Comparison of ENCODE assay signal across 8 cellular contexts in the genomic region with DNA sequence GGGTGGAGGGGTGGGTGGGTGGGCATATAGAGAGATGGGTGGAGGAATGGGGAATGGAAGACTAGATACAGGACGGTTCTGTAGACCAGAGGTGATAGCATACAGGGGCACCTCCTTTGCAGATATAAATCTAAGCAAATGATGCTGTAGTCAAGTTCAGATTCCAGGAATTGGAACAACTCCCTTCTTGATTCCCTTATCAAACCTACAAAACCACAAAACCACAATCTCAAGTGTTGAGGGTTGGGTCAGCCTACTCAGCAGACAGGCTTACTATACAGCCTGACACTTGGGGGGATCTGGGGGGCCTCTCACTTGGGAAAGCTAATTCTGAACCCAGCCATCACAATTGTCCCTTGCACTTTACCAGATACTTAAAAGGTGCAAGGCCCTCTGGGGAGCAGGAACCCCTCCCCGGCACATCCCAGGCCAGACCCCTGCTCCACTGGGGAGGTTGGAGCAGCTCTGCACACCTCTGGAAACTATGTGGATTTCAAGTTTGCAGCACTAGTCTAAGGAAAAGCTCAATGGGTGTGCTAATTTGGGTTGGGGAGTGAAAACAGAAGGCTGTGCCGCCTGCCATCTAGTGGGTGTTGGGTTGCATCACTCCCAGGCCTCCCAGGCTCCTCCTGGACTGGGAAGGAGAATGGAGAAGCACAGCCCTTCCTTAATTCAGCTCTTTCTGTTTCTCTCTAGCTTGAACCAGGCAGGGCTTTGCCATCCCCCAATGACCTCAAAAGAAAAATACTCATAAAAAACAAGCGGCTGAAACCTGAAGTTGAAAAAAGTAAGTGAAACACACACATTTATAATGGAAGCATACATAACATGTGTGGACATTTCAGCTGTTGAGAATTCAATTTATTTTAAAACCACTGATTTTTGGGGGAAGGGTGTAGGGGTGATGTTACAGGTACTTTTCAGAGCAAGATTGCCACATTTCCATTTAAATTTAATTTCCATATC.
DNase-seq lines count a peak whose midpoint lies in the region; ATAC-seq and TF ChIP-seq lines count a peak whose summit lies in the region.

No MANE protein-coding gene starts in this region.

- H3K4me3 ChIP-seq in WERI-Rb-1 (ENCODE audit: low read depth, low read length) (no peak overlapping the region), heart left ventricle (no peak overlapping the region)

- H3K27ac ChIP-seq in WERI-Rb-1: no peak overlapping the region
- no peak overlapping the region for H3K27ac ChIP-seq in heart left ventricle

- TF ChIP-seq POLR2A in heart left ventricle (IDR thresholded peaks at IDR 0.05): no peak

- 48 to 56% (median 54%) methylated on average over 3 to 4 of the region's 4 CpGs for WGBS in heart left ventricle, 4 donors

- H3K36me3 ChIP-seq in WERI-Rb-1 (no peaks in the 10 kb centered on the region), heart left ventricle (peaks cover 0 to 83% (median 35%) of the 10 kb centered on the region in 9 donors)

- DNase-seq in DMS153 (lab: John Stamatoyannopoulos, UW): peak; percentile 27
- DNase-seq in GOT3 (lab: John Stamatoyannopoulos, UW): peak; percentile 22
- DNase-seq in NCI-H2107 (lab: John Stamatoyannopoulos, UW): peak; percentile 5
- peak; percentile 64 for DNase-seq in WERI-Rb-1
- peak; percentile 63 to 77 (median 71) for DNase-seq in heart left ventricle
- peak; percentile 47 for DNase-seq in renal cortical epithelial cell (ENCODE audit: low read depth)
- DNase-seq in stimulated activated naive CD8-positive, alpha-beta T cell treated with anti-CD3 and anti-CD28 coated beads, Interleukin-15, Interleukin-2, amounts not matched to agents 100 U/mL and 50 U/mL, for 24 hours: no peak

- H3K9me3 ChIP-seq in WERI-Rb-1 (ENCODE audit: severe bottlenecking) (no peaks in the 10 kb centered on the region), heart left ventricle (no peaks in the 10 kb centered on the region)

- intact Hi-C loops in heart left ventricle (cut with DNase I): loop anchor here in 5 of 10 donors (1.0 to 10.0 kb wide), 6 partner anchors 538 to 638 kb away; no protein-coding TSS in a partner anchor

- ATAC-seq in heart left ventricle (peak; percentile 86 to 94 (median 91)), HG03565 (IDR thresholded peaks at IDR 0.05; ENCODE audit: unreplicated experiment) (no peak)
- no peak for ATAC-seq in stimulated activated naive CD8-positive, alpha-beta T cell treated with anti-CD3 and anti-CD28 coated beads, Interleukin-15, Interleukin-2, amounts not matched to agents 100 U/mL and 50 U/mL, for 24 hours

- TF ChIP-seq CTCF in WERI-Rb-1 (IDR thresholded peaks at IDR 0.05; ENCODE audit: low read depth, low read length) (peak; percentile 92), heart left ventricle (IDR thresholded peaks at IDR 0.05) (peak; percentile 56 to 84 (median 73))

- H3K27me3 ChIP-seq in WERI-Rb-1 (ENCODE audit: insufficient read depth, low read depth, severe bottlenecking) (no peaks in the 10 kb centered on the region), heart left ventricle (no peaks in the 10 kb centered on the region)

- H3K4me1 ChIP-seq in heart left ventricle: peaks cover 0 to 16% (median 4%) of the 10 kb centered on the region in 12 donors

Comparison
In these comparisons a context has a peak if more than half of its experiments do, and no peak if none do; other contexts are left out.
1. ATAC-seq: peak in heart left ventricle (4 of 4); none in stimulated activated naive CD8-positive, alpha-beta T cell treated with anti-CD3 and anti-CD28 coated beads, Interleukin-15, Interleukin-2, amounts not matched to agents 100 U/mL and 50 U/mL, for 24 hours (single experiment) and HG03565 (single experiment).